In the genomic region with DNA sequence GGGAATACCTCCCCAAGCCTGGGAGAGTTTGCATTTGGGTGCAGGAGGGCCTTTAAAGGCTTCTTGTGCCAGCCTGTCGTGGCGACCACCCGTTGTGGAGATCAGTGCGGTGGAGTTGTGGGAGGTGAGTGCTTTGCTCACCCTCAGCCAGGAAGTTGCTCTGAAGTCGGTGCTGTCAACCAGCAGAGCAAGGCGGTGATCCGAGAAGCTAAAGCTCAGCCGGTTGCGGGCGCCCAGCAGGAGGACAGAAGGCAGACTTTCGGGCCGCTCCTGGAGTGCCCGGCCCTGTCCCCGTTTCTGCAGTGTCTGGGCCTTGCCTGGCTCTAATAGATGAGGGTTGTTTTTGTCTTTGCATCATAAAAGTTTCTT, we compare ENCODE assay signal across 8 cellular contexts. TPM values are rescaled to one million over a fixed set of nuclear protein-coding genes. Genes with fewer than 3 reads are reported as not detected.
A peak's percentile ranks its signal among the peaks of the same experiment; 100 is the strongest.
DNase-seq lines count a peak whose midpoint lies in the region; ATAC-seq lines count a peak whose summit lies in the region.

No MANE protein-coding gene starts in this region.

- H3K4me1 ChIP-seq in skeletal muscle tissue (ENCODE audit: control insufficient read depth in 3 of 3, insufficient read depth in 3 of 3, low read length in 3 of 3) = peaks cover 30 to 50% (median 33%) of the 10 kb centered on the region in 3 donors

- H3K9me3 ChIP-seq in skeletal muscle tissue (ENCODE audit: control insufficient read depth in 3 of 3, low read length in 3 of 3) = no peaks in the 10 kb centered on the region

- peak overlapping the region; percentile 71 to 86 (median 85) for H3K9ac ChIP-seq in skeletal muscle tissue (ENCODE audit: low read depth in 1 of 3, low read length in 3 of 3)

- peak overlapping the region; percentile 75 to 90 (median 87) for H3K4me3 ChIP-seq in skeletal muscle tissue (ENCODE audit: low read length in 3 of 3)

- H3K36me3 ChIP-seq in skeletal muscle tissue (ENCODE audit: control insufficient read depth in 3 of 3, insufficient read depth in 3 of 3, low read length in 3 of 3) = peaks cover 13 to 23% (median 18%) of the 10 kb centered on the region in 3 donors

- no peak overlapping the region for H3K27ac ChIP-seq in skeletal muscle tissue (ENCODE audit: low read depth, low read length)

- CTCF ChIA-PET in activated CD8-positive, alpha-beta memory T cell treated with anti-CD3 and anti-CD28 coated beads, Interleukin-2, amount 10 ng/mL, durations not matched to agents 7 days and 5 days (lab: Charles Lee) = interaction anchor here (1.1 kb wide), 2 partner anchors 10 to 53 kb away, joined by 3 to 4 read pairs; no protein-coding TSS in a partner anchor
- CTCF ChIA-PET in activated CD4-positive, alpha-beta T cell treated with anti-CD3 and anti-CD28 coated beads, Interleukin-2, amount 10 ng/mL, durations not matched to agents 7 days and 5 days (lab: Charles Lee) = interaction anchor here (0.6 kb wide), 1 partner anchor 715 kb away, joined by 4 read pairs; no protein-coding TSS in a partner anchor

- peak; percentile 71 for DNase-seq in activated CD8-positive, alpha-beta memory T cell treated with anti-CD3 and anti-CD28 coated beads, Interleukin-2, amount 10 ng/mL, durations not matched to agents 7 days and 5 days
- no peak for DNase-seq in activated CD8-positive, alpha-beta memory T cell treated with anti-CD3 and anti-CD28 coated beads, Interleukin-2, amount 50 U/mL, for 4 hours
- peak; percentile 56 for DNase-seq in activated CD4-positive, alpha-beta T cell treated with anti-CD3 and anti-CD28 coated beads, Interleukin-2, amount 10 ng/mL, durations not matched to agents 7 days and 5 days
- DNase-seq in germinal center (ENCODE audit: low spot score) (peak; percentile 51), NCI-H510A (lab: John Stamatoyannopoulos, UW) (no peak), H4 (ENCODE audit: low spot score) (no peak)

- H3K27me3 ChIP-seq in skeletal muscle tissue (ENCODE audit: control insufficient read depth in 3 of 3, insufficient read depth in 3 of 3, low read length in 3 of 3) = no peaks in the 10 kb centered on the region

- H3K27ac Mint-ChIP-seq in activated CD8-positive, alpha-beta memory T cell treated with anti-CD3 and anti-CD28 coated beads, Interleukin-2, amount 10 ng/mL, durations not matched to agents 7 days and 5 days = peak overlapping the region; percentile 91
- peak overlapping the region; percentile 94 for H3K27ac Mint-ChIP-seq in activated CD4-positive, alpha-beta T cell treated with anti-CD3 and anti-CD28 coated beads, Interleukin-2, amount 10 ng/mL, durations not matched to agents 7 days and 5 days

- H3K36me3 Mint-ChIP-seq in activated CD8-positive, alpha-beta memory T cell treated with anti-CD3 and anti-CD28 coated beads, Interleukin-2, amount 10 ng/mL, durations not matched to agents 7 days and 5 days = peaks cover 22% of the 10 kb centered on the region
- peaks cover 17% of the 10 kb centered on the region for H3K36me3 Mint-ChIP-seq in activated CD4-positive, alpha-beta T cell treated with anti-CD3 and anti-CD28 coated beads, Interleukin-2, amount 10 ng/mL, durations not matched to agents 7 days and 5 days (ENCODE audit: low read depth)

- ATAC-seq in activated CD8-positive, alpha-beta memory T cell treated with anti-CD3 and anti-CD28 coated beads, Interleukin-2, amount 10 ng/mL, durations not matched to agents 7 days and 5 days = no peak
- no peak for ATAC-seq in HG03520 (IDR thresholded peaks at IDR 0.05; ENCODE audit: unreplicated experiment)

- H3K4me1 Mint-ChIP-seq in activated CD8-positive, alpha-beta memory T cell treated with anti-CD3 and anti-CD28 coated beads, Interleukin-2, amount 10 ng/mL, durations not matched to agents 7 days and 5 days = peaks cover 45% of the 10 kb centered on the region
- peaks cover 35% of the 10 kb centered on the region for H3K4me1 Mint-ChIP-seq in activated CD4-positive, alpha-beta T cell treated with anti-CD3 and anti-CD28 coated beads, Interleukin-2, amount 10 ng/mL, durations not matched to agents 7 days and 5 days

- no peaks in the 10 kb centered on the region for H3K9me3 Mint-ChIP-seq in activated CD8-positive, alpha-beta memory T cell treated with anti-CD3 and anti-CD28 coated beads, Interleukin-2, amount 10 ng/mL, durations not matched to agents 7 days and 5 days (ENCODE audit: low read depth)
- H3K9me3 Mint-ChIP-seq in activated CD4-positive, alpha-beta T cell treated with anti-CD3 and anti-CD28 coated beads, Interleukin-2, amount 10 ng/mL, durations not matched to agents 7 days and 5 days = no peaks in the 10 kb centered on the region

- no peaks in the 10 kb centered on the region for H3K27me3 Mint-ChIP-seq in activated CD8-positive, alpha-beta memory T cell treated with anti-CD3 and anti-CD28 coated beads, Interleukin-2, amount 10 ng/mL, durations not matched to agents 7 days and 5 days
- no peaks in the 10 kb centered on the region for H3K27me3 Mint-ChIP-seq in activated CD4-positive, alpha-beta T cell treated with anti-CD3 and anti-CD28 coated beads, Interleukin-2, amount 10 ng/mL, durations not matched to agents 7 days and 5 days

- POLR2A ChIA-PET in activated CD4-positive, alpha-beta T cell treated with anti-CD3 and anti-CD28 coated beads, Interleukin-2, amount 10 ng/mL, durations not matched to agents 7 days and 5 days (lab: Charles Lee) = no interaction called here

- peak overlapping the region; percentile 97 for H3K4me3 Mint-ChIP-seq in activated CD8-positive, alpha-beta memory T cell treated with anti-CD3 and anti-CD28 coated beads, Interleukin-2, amount 10 ng/mL, durations not matched to agents 7 days and 5 days
- peak overlapping the region; percentile 92 for H3K4me3 Mint-ChIP-seq in activated CD4-positive, alpha-beta T cell treated with anti-CD3 and anti-CD28 coated beads, Interleukin-2, amount 10 ng/mL, durations not matched to agents 7 days and 5 days

RNA-seq across cellular contexts. Expression of a gene that starts 1.4 kb away (rescaled TPM):
- 100 to 1,000 TPM; 224 to 253 TPM for total RNA-seq in activated CD8-positive, alpha-beta memory T cell treated with anti-CD3 and anti-CD28 coated beads, Interleukin-2, amount 10 ng/mL, durations not matched to agents 7 days and 5 days
- 100 to 1,000 TPM; 204 to 222 TPM for total RNA-seq in activated CD4-positive, alpha-beta T cell treated with anti-CD3 and anti-CD28 coated beads, Interleukin-2, amount 10 ng/mL, durations not matched to agents 7 days and 5 days
- total RNA-seq in skeletal muscle tissue = 35.0 TPM
- total RNA-seq in H4 (2014; rRNA removed; shearing (Covaris generic)) = 77.4 and 121 TPM in 2 replicates

RNA-seq across cellular contexts. Expression of a gene that starts 22.6 kb away (rescaled TPM):
- under 1 TPM; 0.45 to 0.53 TPM for total RNA-seq in activated CD8-positive, alpha-beta memory T cell treated with anti-CD3 and anti-CD28 coated beads, Interleukin-2, amount 10 ng/mL, durations not matched to agents 7 days and 5 days
- 1 to 10 TPM in 1 of 2 experiments, under 1 TPM in 1; 0.83 to 1.6 TPM for total RNA-seq in activated CD4-positive, alpha-beta T cell treated with anti-CD3 and anti-CD28 coated beads, Interleukin-2, amount 10 ng/mL, durations not matched to agents 7 days and 5 days
- 1.0 TPM for total RNA-seq in skeletal muscle tissue
- total RNA-seq in H4 (2014; rRNA removed; shearing (Covaris generic)) = 0.06 and 1.3 TPM in 2 replicates

RNA-seq across cellular contexts. Expression of a gene that starts 40.9 kb away (rescaled TPM):
- 10 to 100 TPM; 52.9 to 57.8 TPM for total RNA-seq in activated CD8-positive, alpha-beta memory T cell treated with anti-CD3 and anti-CD28 coated beads, Interleukin-2, amount 10 ng/mL, durations not matched to agents 7 days and 5 days
- total RNA-seq in activated CD4-positive, alpha-beta T cell treated with anti-CD3 and anti-CD28 coated beads, Interleukin-2, amount 10 ng/mL, durations not matched to agents 7 days and 5 days = 10 to 100 TPM; 33.8 to 43.7 TPM
- total RNA-seq in skeletal muscle tissue = 48.5 TPM
- 41.5 and 53.8 TPM in 2 replicates for total RNA-seq in H4 (2014; rRNA removed; shearing (Covaris generic))

RNA-seq across cellular contexts. Expression of a gene that starts 40.9 kb away (rescaled TPM):
- 10 to 100 TPM; 29.3 to 33.0 TPM for total RNA-seq in activated CD8-positive, alpha-beta memory T cell treated with anti-CD3 and anti-CD28 coated beads, Interleukin-2, amount 10 ng/mL, durations not matched to agents 7 days and 5 days
- 10 to 100 TPM; 34.3 to 36.9 TPM for total RNA-seq in activated CD4-positive, alpha-beta T cell treated with anti-CD3 and anti-CD28 coated beads, Interleukin-2, amount 10 ng/mL, durations not matched to agents 7 days and 5 days
- total RNA-seq in skeletal muscle tissue = 18.3 TPM
- total RNA-seq in H4 (2014; rRNA removed; shearing (Covaris generic)) = 27.9 and 37.1 TPM in 2 replicates

RNA-seq across cellular contexts. Expression of a gene that starts 54.9 kb away (rescaled TPM):
- total RNA-seq in activated CD8-positive, alpha-beta memory T cell treated with anti-CD3 and anti-CD28 coated beads, Interleukin-2, amount 10 ng/mL, durations not matched to agents 7 days and 5 days = not detected
- total RNA-seq in activated CD4-positive, alpha-beta T cell treated with anti-CD3 and anti-CD28 coated beads, Interleukin-2, amount 10 ng/mL, durations not matched to agents 7 days and 5 days = not detected
- not detected for total RNA-seq in skeletal muscle tissue
- total RNA-seq in H4 (2014; rRNA removed; shearing (Covaris generic)) = not detected in 2 replicates

Comparison
In these comparisons a context has a peak if more than half of its experiments do, and no peak if none do; other contexts are left out.
1. DNase-seq: peak in activated CD8-positive, alpha-beta memory T cell treated with anti-CD3 and anti-CD28 coated beads, Interleukin-2, amount 10 ng/mL, durations not matched to agents 7 days and 5 days (single experiment), activated CD4-positive, alpha-beta T cell treated with anti-CD3 and anti-CD28 coated beads, Interleukin-2, amount 10 ng/mL, durations not matched to agents 7 days and 5 days (single experiment) and germinal center (single experiment); none in activated CD8-positive, alpha-beta memory T cell treated with anti-CD3 and anti-CD28 coated beads, Interleukin-2, amount 50 U/mL, for 4 hours (single experiment), NCI-H510A (single experiment) and H4 (single experiment).